6 cellular contexts compared by ENCODE assay signal in genomic region chr16:3458852-3459361, GRCh38. TPM values are rescaled to one million over a fixed set of nuclear protein-coding genes. Genes with fewer than 3 reads are reported as not detected.
A peak's percentile ranks its signal among the peaks of the same experiment; 100 is the strongest.
DNase-seq lines count a peak whose midpoint lies in the region; ATAC-seq and TF ChIP-seq lines count a peak whose summit lies in the region.

No MANE protein-coding gene starts in this region.

- H3K4me3 Mint-ChIP-seq in Calu3 (ENCODE audit: low read depth, unreplicated experiment) = peak overlapping the region; percentile 83

- H3K9me3 ChIP-seq in Karpas-422 (ENCODE audit: low read length) (peaks cover 3% of the 10 kb centered on the region; the same call in 1 of the 2 replicates), gastrocnemius medialis (no peaks in the 10 kb centered on the region)

- H3K9me3 Mint-ChIP-seq in Calu3 (ENCODE audit: low read depth, unreplicated experiment) = no peaks in the 10 kb centered on the region

- H3K4me1 Mint-ChIP-seq in Calu3 (ENCODE audit: low read depth, unreplicated experiment) = peaks cover 28% of the 10 kb centered on the region

- in situ Hi-C loops in gastrocnemius medialis (cut with MboI; ENCODE audit: low sequenced_read_pairs in 4 of 4) = no loop called here

- H3K79me2 ChIP-seq in Karpas-422 (ENCODE audit: low read length) = peaks cover 58% of the 10 kb centered on the region

- peak overlapping the region; percentile 66 for H3K27ac ChIP-seq in Karpas-422 (ENCODE audit: low read length)
- peak overlapping the region; percentile 80 for H3K27ac ChIP-seq in epithelial cell of prostate
- peak overlapping the region; percentile 94 to 99 (median 97) for H3K27ac ChIP-seq in gastrocnemius medialis

- CTCF ChIA-PET in Calu3 (lab: Charles Lee) = interaction anchor here (0.6 to 1.0 kb wide), 2 partner anchors 177 to 499 kb away, joined by 4 read pairs; no protein-coding TSS in a partner anchor

- ATAC-seq in gastrocnemius medialis = no peak
- no peak for ATAC-seq in HG03196 (IDR thresholded peaks at IDR 0.05; ENCODE audit: unreplicated experiment)
- no peak for ATAC-seq in HG03442 (IDR thresholded peaks at IDR 0.05; ENCODE audit: unreplicated experiment)

- peak overlapping the region; percentile 41 for H3K27ac Mint-ChIP-seq in Calu3 (ENCODE audit: unreplicated experiment)

- H3K4me3 ChIP-seq in Karpas-422 (ENCODE audit: low read length) (peak overlapping the region; percentile 96), gastrocnemius medialis (peak overlapping the region; percentile 73 to 93 (median 80))

- H3K36me3 Mint-ChIP-seq in Calu3 (ENCODE audit: insufficient read depth, unreplicated experiment) = peaks cover 34% of the 10 kb centered on the region

- H4K20me1 ChIP-seq in Karpas-422 (ENCODE audit: insufficient read depth, low read depth, low read length) = peaks cover 5% of the 10 kb centered on the region; the same call in 1 of the 2 replicates

- H3K36me3 ChIP-seq in Karpas-422 (ENCODE audit: insufficient read depth, low read length) (peaks cover 31% of the 10 kb centered on the region), gastrocnemius medialis (no peaks in the 10 kb centered on the region)

- H3K27me3 ChIP-seq in Karpas-422 (ENCODE audit: low read length) = no peaks in the 10 kb centered on the region
- H3K27me3 ChIP-seq in gastrocnemius medialis = no peaks in the 10 kb centered on the region

- intact Hi-C loops in Calu3 (cut with micrococcal nuclease; ENCODE audit: unreplicated experiment) = loop anchor here (5.0 kb wide), 2 partner anchors 57 to 197 kb away; partner anchors contain the start of genes ZNF174 and ZSCAN32
- intact Hi-C loops in gastrocnemius medialis (cut with DNase I; ENCODE audit: low total_unique reads) = loop anchor here (5.0 kb wide), 1 partner anchor 153 kb away; the partner anchor contains the start of gene SLX4

- TF ChIP-seq POLR2A in gastrocnemius medialis (IDR thresholded peaks at IDR 0.05) = no peak

- TSS peak; percentile 42 for BruUV-seq in Calu3 (replicated peaks; lab: Mats Ljungman, UMichigan)

- H3K9me2 ChIP-seq in Karpas-422 (replicated peaks; ENCODE audit: insufficient read depth, low read length) = no peaks in the 10 kb centered on the region

- DNase-seq in Calu3 (peak; percentile 46), Karpas-422 (peak; percentile 52), epithelial cell of prostate (ENCODE audit: low read depth, low spot score) (no peak), gastrocnemius medialis (no peak)

- H3K9ac ChIP-seq in Karpas-422 (ENCODE audit: low read length) = peak overlapping the region; percentile 93

- H3K4me2 ChIP-seq in Karpas-422 (ENCODE audit: low read depth, low read length, poor library complexity, severe bottlenecking) = peak overlapping the region; percentile 99

- H3K4me1 ChIP-seq in Karpas-422 (ENCODE audit: low read length) = peaks cover 26% of the 10 kb centered on the region
- H3K4me1 ChIP-seq in gastrocnemius medialis = peaks cover 69 to 74% of the 10 kb centered on the region in 2 donors

- H3K27me3 Mint-ChIP-seq in Calu3 (ENCODE audit: unreplicated experiment) = no peaks in the 10 kb centered on the region

- no peak overlapping the region for H2AFZ ChIP-seq in Karpas-422 (ENCODE audit: low read length)

- TF ChIP-seq CTCF in Calu3 (IDR thresholded peaks at IDR 0.05; ENCODE audit: unreplicated experiment) (no peak), gastrocnemius medialis (IDR thresholded peaks at IDR 0.05 in 4 of 5, conservative IDR thresholded peaks at IDR 0.05 in 1 of 5) (no peak)

RNA-seq across cellular contexts. Expression of gene NAA60, which starts 15.4 kb away (rescaled TPM):
- 53.2 and 63.4 TPM in 2 replicates for total RNA-seq in Calu3 (2022)
- total RNA-seq in Karpas-422 (2014; rRNA removed; shearing (Covaris generic); ENCODE audit: low replicate concordance) = 15.1 and 18.4 TPM in 2 replicates
- 10 to 100 TPM; 14.2 to 16.7 (median 15.4) TPM for total RNA-seq in gastrocnemius medialis

RNA-seq across cellular contexts. Expression of gene ZNF597, which starts 15.6 kb away (rescaled TPM):
- total RNA-seq in Calu3 (2022) (2.7 TPM in 2 replicates), gastrocnemius medialis (1 to 10 TPM in 1 of 4 donors, under 1 TPM in 3; 0.81 to 1.3 (median 0.96) TPM)
- 1.3 and 3.1 TPM in 2 replicates for total RNA-seq in Karpas-422 (2014; rRNA removed; shearing (Covaris generic); ENCODE audit: low replicate concordance)

RNA-seq across cellular contexts. Expression of gene C16orf90, which starts 36.4 kb away (rescaled TPM):
- not detected in 2 replicates for total RNA-seq in Calu3 (2022)
- not detected in 2 replicates for total RNA-seq in Karpas-422 (2014; rRNA removed; shearing (Covaris generic); ENCODE audit: low replicate concordance)
- not detected for total RNA-seq in gastrocnemius medialis

RNA-seq across cellular contexts. Expression of gene CLUAP1, which starts 41.9 kb away (rescaled TPM):
- total RNA-seq in Calu3 (2022) (28.5 and 30.6 TPM in 2 replicates), gastrocnemius medialis (10 to 100 TPM in 3 of 4 donors, 1 to 10 TPM in 1; 8.2 to 24.3 (median 14.5) TPM)
- 21.6 and 29.4 TPM in 2 replicates for total RNA-seq in Karpas-422 (2014; rRNA removed; shearing (Covaris generic); ENCODE audit: low replicate concordance)

RNA-seq across cellular contexts. Expression of gene ZNF174, which starts 57.9 kb away (rescaled TPM):
- total RNA-seq in Calu3 (2022) (13.8 and 14.3 TPM in 2 replicates), gastrocnemius medialis (10 to 100 TPM in 2 of 4 donors, 1 to 10 TPM in 2; 6.7 to 15.6 (median 9.6) TPM)
- total RNA-seq in Karpas-422 (2014; rRNA removed; shearing (Covaris generic); ENCODE audit: low replicate concordance) = 17.7 and 22.4 TPM in 2 replicates

Comparison
In these comparisons a context has a peak if more than half of its experiments do, and no peak if none do; other contexts are left out.
1. DNase-seq: peak in Calu3 (single experiment) and Karpas-422 (single experiment); none in epithelial cell of prostate (single experiment) and gastrocnemius medialis (0 of 2).
2. Peak in every context shown above with its lines, with median percentiles within 50 percentile points of each other: H3K27ac ChIP-seq.